1 cellular context compared by ENCODE assay signal in the genomic region with DNA sequence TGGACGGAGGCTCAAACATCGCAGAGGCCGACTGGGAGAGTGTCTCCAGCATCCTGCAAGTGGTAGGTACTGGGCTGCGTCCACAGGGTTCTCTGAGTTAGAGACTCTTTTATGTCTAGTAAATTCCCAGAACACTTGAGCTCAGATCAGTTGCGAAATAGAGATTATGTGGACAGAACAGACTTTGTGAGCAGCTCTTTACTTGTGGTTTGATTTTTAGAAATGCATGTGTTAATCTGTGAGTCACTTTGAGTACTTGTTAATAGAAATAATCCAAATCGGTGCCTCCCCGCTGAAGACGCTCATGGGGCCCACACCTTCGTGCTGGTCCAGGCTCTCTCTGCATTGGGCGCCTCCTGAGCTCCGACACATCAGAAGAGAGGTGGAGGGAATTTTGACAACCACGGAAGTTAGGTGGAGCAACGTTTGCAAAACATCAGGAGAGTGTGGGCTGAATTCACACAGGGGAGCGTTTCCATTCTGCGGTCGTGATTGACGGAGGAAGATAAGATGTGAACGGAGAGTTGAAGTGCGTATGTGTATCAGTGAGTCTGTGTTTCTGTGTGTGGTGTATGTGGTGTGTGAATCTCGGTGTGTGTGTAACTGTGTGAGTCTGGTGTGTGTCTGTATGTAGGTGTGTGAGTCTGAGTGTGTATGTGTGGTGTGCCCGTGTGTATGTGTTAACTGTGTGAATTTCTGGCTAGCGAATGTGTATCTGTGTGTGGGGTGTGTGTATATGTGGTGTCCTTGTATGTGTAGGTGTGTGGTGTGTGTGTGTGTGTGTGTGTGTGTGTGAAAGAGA.
A peak's percentile ranks its signal among the peaks of the same experiment; 100 is the strongest.
TF ChIP-seq lines count a peak whose summit lies in the region.

No MANE protein-coding gene starts in this region.

TF ChIP-seq in HepG2, 621 proteins besides CTCF, POLR2A, EP300 and RAD21 (continued from another document):
- TF ChIP-seq ZNF589 (CRISPR knock-in tag; conservative IDR thresholded peaks at IDR 0.05) (no peak), EED (CRISPR knock-in tag; IDR thresholded peaks at IDR 0.05) (no peak)
- TF ChIP-seq, protein P1, sequence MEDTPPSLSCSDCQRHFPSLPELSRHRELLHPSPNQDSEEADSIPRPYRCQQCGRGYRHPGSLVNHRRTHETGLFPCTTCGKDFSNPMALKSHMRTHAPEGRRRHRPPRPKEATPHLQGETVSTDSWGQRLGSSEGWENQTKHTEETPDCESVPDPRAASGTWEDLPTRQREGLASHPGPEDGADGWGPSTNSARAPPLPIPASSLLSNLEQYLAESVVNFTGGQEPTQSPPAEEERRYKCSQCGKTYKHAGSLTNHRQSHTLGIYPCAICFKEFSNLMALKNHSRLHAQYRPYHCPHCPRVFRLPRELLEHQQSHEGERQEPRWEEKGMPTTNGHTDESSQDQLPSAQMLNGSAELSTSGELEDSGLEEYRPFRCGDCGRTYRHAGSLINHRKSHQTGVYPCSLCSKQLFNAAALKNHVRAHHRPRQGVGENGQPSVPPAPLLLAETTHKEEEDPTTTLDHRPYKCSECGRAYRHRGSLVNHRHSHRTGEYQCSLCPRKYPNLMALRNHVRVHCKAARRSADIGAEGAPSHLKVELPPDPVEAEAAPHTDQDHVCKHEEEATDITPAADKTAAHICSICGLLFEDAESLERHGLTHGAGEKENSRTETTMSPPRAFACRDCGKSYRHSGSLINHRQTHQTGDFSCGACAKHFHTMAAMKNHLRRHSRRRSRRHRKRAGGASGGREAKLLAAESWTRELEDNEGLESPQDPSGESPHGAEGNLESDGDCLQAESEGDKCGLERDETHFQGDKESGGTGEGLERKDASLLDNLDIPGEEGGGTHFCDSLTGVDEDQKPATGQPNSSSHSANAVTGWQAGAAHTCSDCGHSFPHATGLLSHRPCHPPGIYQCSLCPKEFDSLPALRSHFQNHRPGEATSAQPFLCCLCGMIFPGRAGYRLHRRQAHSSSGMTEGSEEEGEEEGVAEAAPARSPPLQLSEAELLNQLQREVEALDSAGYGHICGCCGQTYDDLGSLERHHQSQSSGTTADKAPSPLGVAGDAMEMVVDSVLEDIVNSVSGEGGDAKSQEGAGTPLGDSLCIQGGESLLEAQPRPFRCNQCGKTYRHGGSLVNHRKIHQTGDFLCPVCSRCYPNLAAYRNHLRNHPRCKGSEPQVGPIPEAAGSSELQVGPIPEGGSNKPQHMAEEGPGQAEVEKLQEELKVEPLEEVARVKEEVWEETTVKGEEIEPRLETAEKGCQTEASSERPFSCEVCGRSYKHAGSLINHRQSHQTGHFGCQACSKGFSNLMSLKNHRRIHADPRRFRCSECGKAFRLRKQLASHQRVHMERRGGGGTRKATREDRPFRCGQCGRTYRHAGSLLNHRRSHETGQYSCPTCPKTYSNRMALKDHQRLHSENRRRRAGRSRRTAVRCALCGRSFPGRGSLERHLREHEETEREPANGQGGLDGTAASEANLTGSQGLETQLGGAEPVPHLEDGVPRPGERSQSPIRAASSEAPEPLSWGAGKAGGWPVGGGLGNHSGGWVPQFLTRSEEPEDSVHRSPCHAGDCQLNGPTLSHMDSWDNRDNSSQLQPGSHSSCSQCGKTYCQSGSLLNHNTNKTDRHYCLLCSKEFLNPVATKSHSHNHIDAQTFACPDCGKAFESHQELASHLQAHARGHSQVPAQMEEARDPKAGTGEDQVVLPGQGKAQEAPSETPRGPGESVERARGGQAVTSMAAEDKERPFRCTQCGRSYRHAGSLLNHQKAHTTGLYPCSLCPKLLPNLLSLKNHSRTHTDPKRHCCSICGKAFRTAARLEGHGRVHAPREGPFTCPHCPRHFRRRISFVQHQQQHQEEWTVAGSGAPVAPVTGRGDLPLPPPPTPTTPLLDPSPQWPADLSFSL (CRISPR knock-in tag; IDR thresholded peaks at IDR 0.05) = peak; percentile 58; the same call in 1 of the 2 replicates
